Comparison of ENCODE assay signal across 8 cellular contexts in the genomic region with DNA sequence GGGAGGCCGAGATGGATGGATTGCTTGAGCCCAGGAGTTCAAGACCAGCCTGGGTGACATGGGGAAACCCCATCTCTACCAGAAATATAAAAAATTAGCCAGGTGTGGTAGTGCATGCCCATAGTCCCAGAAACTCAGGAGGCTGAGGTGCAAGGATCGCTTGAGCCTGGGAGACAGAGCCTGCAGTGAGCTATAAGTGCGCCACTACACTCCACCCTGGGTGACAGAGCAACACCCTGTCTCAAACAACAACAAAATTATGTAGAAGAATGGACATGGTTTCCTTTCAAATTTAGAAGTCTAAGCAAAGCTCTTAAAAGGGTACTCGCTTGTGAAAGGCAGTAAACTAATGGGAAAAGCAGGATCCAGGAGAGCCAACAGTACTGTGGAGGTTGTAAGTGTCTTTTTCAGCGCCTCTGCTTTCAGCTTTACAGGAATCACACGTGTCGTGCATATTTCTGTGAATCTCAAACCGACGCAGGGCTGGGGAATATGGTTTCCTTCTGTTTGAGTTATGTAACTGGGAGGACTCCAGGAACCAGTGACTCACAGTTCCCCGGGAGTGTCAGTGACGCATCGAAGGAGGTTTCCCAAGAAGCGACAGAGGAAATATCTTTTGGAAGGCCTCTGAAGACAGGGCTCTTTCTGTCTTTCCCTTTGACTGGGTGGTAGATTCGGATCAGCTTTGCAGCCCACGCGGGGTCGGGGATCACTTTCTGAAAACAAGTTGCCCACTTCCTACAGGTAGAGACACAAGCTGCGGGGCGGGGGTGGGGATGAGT. TPM values are rescaled to one million over a fixed set of nuclear protein-coding genes. Genes with fewer than 3 reads are reported as not detected.
DNase-seq lines count a peak whose midpoint lies in the region; FAIRE-seq and TF ChIP-seq lines count a peak whose summit lies in the region.
"Not testable (repeated sequence)": the region's sequence is repeated elsewhere in the genome, so short reads cannot be mapped to it uniquely, and the experiment has no call there.

No MANE protein-coding gene starts in this region.

- peaks cover 24% of the 10 kb centered on the region for H3K4me1 Mint-ChIP-seq in activated CD4-positive, alpha-beta memory T cell treated with anti-CD3 and anti-CD28 coated beads for 36 hours (ENCODE audit: low read depth)
- H3K4me1 Mint-ChIP-seq in astrocyte (ENCODE audit: low read depth, unreplicated experiment); type B pancreatic cell (ENCODE audit: unreplicated experiment): not testable (repeated sequence)

- H3K36me3 ChIP-seq in astrocyte (ENCODE audit: insufficient read depth, low read length); mesendoderm (ENCODE audit: control insufficient read depth, insufficient read depth, low read length): not testable (repeated sequence)

- FAIRE-seq in astrocyte (lab: Jason Lieb, UNC), result peak; percentile 83

- H3K4me1 ChIP-seq in astrocyte (ENCODE audit: insufficient read depth, low read length); mesendoderm (ENCODE audit: control insufficient read depth, low read depth, low read length): not testable (repeated sequence)

- H3K56ac ChIP-seq in mesendoderm (ENCODE audit: low read length), result not testable (repeated sequence)

- not testable (repeated sequence) for H2BK15ac ChIP-seq in mesendoderm (replicated peaks; ENCODE audit: low read depth)

- not testable (repeated sequence) for H3K4me3 Mint-ChIP-seq in activated CD4-positive, alpha-beta memory T cell treated with anti-CD3 and anti-CD28 coated beads for 36 hours; astrocyte (ENCODE audit: unreplicated experiment); type B pancreatic cell

- H3K18ac ChIP-seq in mesendoderm (ENCODE audit: low read length), result not testable (repeated sequence)

- intact Hi-C loops in activated CD4-positive, alpha-beta memory T cell treated with anti-CD3 and anti-CD28 coated beads for 36 hours (cut with micrococcal nuclease), result not testable (repeated sequence)

- not testable (repeated sequence) for H4K20me1 ChIP-seq in astrocyte (ENCODE audit: insufficient read depth, low read length)

- not testable (repeated sequence) for H3K36me3 Mint-ChIP-seq in activated CD4-positive, alpha-beta memory T cell treated with anti-CD3 and anti-CD28 coated beads for 36 hours; astrocyte (ENCODE audit: low read depth, unreplicated experiment); type B pancreatic cell

- not testable (repeated sequence) for H3K27ac ChIP-seq in astrocyte (ENCODE audit: low read depth, low read length); mesendoderm (ENCODE audit: low read depth, low read length)

- CTCF ChIA-PET in activated CD4-positive, alpha-beta memory T cell treated with anti-CD3 and anti-CD28 coated beads for 36 hours (lab: Charles Lee), result not testable (repeated sequence)

- H3K79me1 ChIP-seq in mesendoderm (ENCODE audit: low read length), result not testable (repeated sequence)

- H3K9ac ChIP-seq in astrocyte (ENCODE audit: low read length); mesendoderm (ENCODE audit: low read length): not testable (repeated sequence)

- H3K27me3 Mint-ChIP-seq in activated CD4-positive, alpha-beta memory T cell treated with anti-CD3 and anti-CD28 coated beads for 36 hours; type B pancreatic cell: not testable (repeated sequence)
- peaks cover 16% of the 10 kb centered on the region for H3K27me3 Mint-ChIP-seq in astrocyte (ENCODE audit: low read depth, unreplicated experiment)

- H3K4me2 ChIP-seq in astrocyte (ENCODE audit: low read length), result peak overlapping the region; percentile 77
- not testable (repeated sequence) for H3K4me2 ChIP-seq in mesendoderm (ENCODE audit: low read length)

- H3K79me2 ChIP-seq in astrocyte (ENCODE audit: insufficient read depth, low read length); mesendoderm (ENCODE audit: control insufficient read depth, insufficient read depth, low read length): not testable (repeated sequence)

- H3K27me3 ChIP-seq in astrocyte (ENCODE audit: insufficient read depth, low read length); mesendoderm (ENCODE audit: insufficient read depth, low read length, poor library complexity): not testable (repeated sequence)

- not testable (repeated sequence) for H2BK120ac ChIP-seq in mesendoderm (ENCODE audit: low read depth, low read length)

- POLR2A ChIA-PET in activated CD4-positive, alpha-beta memory T cell treated with anti-CD3 and anti-CD28 coated beads for 36 hours (lab: Charles Lee), result not testable (repeated sequence)

- not testable (repeated sequence) for H3K9me3 ChIP-seq in astrocyte (ENCODE audit: insufficient read depth, low read depth, low read length)

- H4K5ac ChIP-seq in mesendoderm (ENCODE audit: low read length), result not testable (repeated sequence)

- not testable (repeated sequence) for H2AFZ ChIP-seq in astrocyte (ENCODE audit: low read depth, low read length)

- not testable (repeated sequence) for H4K8ac ChIP-seq in mesendoderm (ENCODE audit: low read depth, low read length)

- peak overlapping the region; percentile 45 for H3K27ac Mint-ChIP-seq in activated CD4-positive, alpha-beta memory T cell treated with anti-CD3 and anti-CD28 coated beads for 36 hours
- H3K27ac Mint-ChIP-seq in astrocyte (ENCODE audit: unreplicated experiment) (peak overlapping the region; percentile 41), type B pancreatic cell (peak overlapping the region; percentile 53)

- H2AK5ac ChIP-seq in mesendoderm (ENCODE audit: low read length), result not testable (repeated sequence)

- TF ChIP-seq CTCF in astrocyte (IDR thresholded peaks at IDR 0.05; ENCODE audit: insufficient read depth, low read depth, low read length); fibroblast of pulmonary artery (IDR thresholded peaks at IDR 0.05; ENCODE audit: low read length, missing control alignments); type B pancreatic cell (conservative IDR thresholded peaks at IDR 0.05): not testable (repeated sequence)

- H3K9me3 Mint-ChIP-seq in activated CD4-positive, alpha-beta memory T cell treated with anti-CD3 and anti-CD28 coated beads for 36 hours; astrocyte (ENCODE audit: unreplicated experiment); type B pancreatic cell: not testable (repeated sequence)

- not testable (repeated sequence) for H3K23ac ChIP-seq in mesendoderm (ENCODE audit: low read length)

- H3K4me3 ChIP-seq in astrocyte (ENCODE audit: insufficient read depth, low read depth, low read length); fibroblast of pulmonary artery (replicated peaks; ENCODE audit: low read depth, low read length); mesendoderm (ENCODE audit: low read length): not testable (repeated sequence)

- WGBS in mesendoderm (ENCODE audit: extremely low coverage, insufficient coverage, low lambda C conversion rate), result no CpG with 5 or more reads among the region's 19 CpGs

- not testable (repeated sequence) for H3K4ac ChIP-seq in mesendoderm (ENCODE audit: low read depth, low read length)

- DNase-seq in GF-D8 (lab: John Stamatoyannopoulos, UW) (peak; percentile 74), OCI-M1 (lab: John Stamatoyannopoulos, UW) (peak; percentile 31), astrocyte (ENCODE audit: low read depth) (peak; percentile 81), fibroblast of pulmonary artery (ENCODE audit: low read depth) (peak; percentile 90), mesendoderm (peak; percentile 30)
- peak; percentile 79 for DNase-seq in activated CD4-positive, alpha-beta memory T cell treated with anti-CD3 and anti-CD28 coated beads for 36 hours
- peak; percentile 32 to 55 (median 41) for DNase-seq in stimulated activated CD4-positive, alpha-beta T cell treated with anti-CD3 and anti-CD28 coated beads, Interleukin-12 subunit alpha, Interleukin-12 subunit beta, amount 100 ng/mL, for 48 hours (ENCODE audit: low read depth in 2 of 3, low spot score in 1 of 3)
- not testable (repeated sequence) for DNase-seq in type B pancreatic cell (ENCODE audit: extremely low spot score, unreplicated experiment)

- not testable (repeated sequence) for H2BK5ac ChIP-seq in mesendoderm (ENCODE audit: low read length)

RNA-seq across cellular contexts. Expression of gene CD8B, which starts 24.6 kb away (rescaled TPM):
- under 1 TPM; 0.57 to 0.87 TPM for total RNA-seq in activated CD4-positive, alpha-beta memory T cell treated with anti-CD3 and anti-CD28 coated beads for 36 hours
- total RNA-seq in astrocyte (not detected in 2 replicates), type B pancreatic cell (ENCODE audit: low replicate concordance) (0.93 and 2.4 TPM in 2 replicates)
- polyA plus RNA-seq in mesendoderm (2013, experiment 1 of 2), result 0.27 TPM
- polyA plus RNA-seq in mesendoderm (2013, experiment 2 of 2), result 0.25 TPM

RNA-seq across cellular contexts. Expression of gene CD8A, which starts 46.4 kb away (rescaled TPM):
- total RNA-seq in activated CD4-positive, alpha-beta memory T cell treated with anti-CD3 and anti-CD28 coated beads for 36 hours, result 1 to 10 TPM; 2.7 to 3.0 TPM
- total RNA-seq in astrocyte, result 0.14 TPM in 1 of 2 replicates, not detected in the other
- polyA plus RNA-seq in mesendoderm (2013, experiment 1 of 2), result 0.37 TPM
- 0.31 TPM for polyA plus RNA-seq in mesendoderm (2013, experiment 2 of 2)
- 0.17 and 0.34 TPM in 2 replicates for total RNA-seq in type B pancreatic cell (ENCODE audit: low replicate concordance)
